ENCODE assay signal across 23 cellular contexts in genomic region chr10:126469692-126470091, GRCh38.
DNase-seq lines count a peak whose midpoint lies in the region; ATAC-seq lines count a peak whose summit lies in the region.
"Had no signal": no experiment of that assay in that cellular context is flagged by ENCODE, and none has a peak within 500 bp of the region (broad histone marks: within the 10 kb centered on the region; RNA-seq: fewer than 3 reads in every experiment).

No MANE protein-coding gene starts in this region.

- H3K9me3 ChIP-seq in T-helper 17 cell (ENCODE audit: control insufficient read depth, low read length, poor library complexity, severe bottlenecking), result no peaks in the 10 kb centered on the region
- H3K9me3 ChIP-seq: A549 had no signal

- ATAC-seq in activated T-cell treated with anti-CD3 and anti-CD28 coated beads, Interleukin-2, amount 50 U/mL, for 72 hours (replicated peaks in 1 of 2), result peak; percentile 9 to 26
- peak; percentile 41 for ATAC-seq in T-helper 17 cell
- no peak for ATAC-seq in natural killer cell treated with Interleukin-12 subunit alpha and Interleukin-12 subunit beta and Interleukin-15 and Interleukin-18, amount 100 ng/mL, for 72 hours
- no peak for ATAC-seq in GM18861 (IDR thresholded peaks at IDR 0.05; ENCODE audit: unreplicated experiment)
- ATAC-seq: A549, GM23338 had no signal

- no peak overlapping the region for H3K27ac Mint-ChIP-seq in activated T-cell treated with anti-CD3 and anti-CD28 coated beads, Interleukin-2, amount 50 U/mL, for 72 hours
- peak overlapping the region; percentile 37 for H3K27ac Mint-ChIP-seq in T-helper 17 cell
- H3K27ac Mint-ChIP-seq in natural killer cell treated with Interleukin-12 subunit alpha and Interleukin-12 subunit beta and Interleukin-15 and Interleukin-18, amount 100 ng/mL, for 72 hours, result peak overlapping the region in 1 of 2 donors; percentile 12
- H3K27ac Mint-ChIP-seq: CD14-positive monocyte, GM23338, H9 had no signal

- H3K4me3 Mint-ChIP-seq in activated T-cell treated with anti-CD3 and anti-CD28 coated beads, Interleukin-2, amount 50 U/mL, for 72 hours, result no peak overlapping the region
- peak overlapping the region; percentile 73 for H3K4me3 Mint-ChIP-seq in T-helper 17 cell
- H3K4me3 Mint-ChIP-seq in natural killer cell treated with Interleukin-12 subunit alpha and Interleukin-12 subunit beta and Interleukin-15 and Interleukin-18, amount 100 ng/mL, for 72 hours, result peak overlapping the region; percentile 48
- H3K4me3 Mint-ChIP-seq: CD14-positive monocyte, GM23338, H9 had no signal

- no peak for DNase-seq in activated T-cell treated with anti-CD3 and anti-CD28 coated beads, Interleukin-2, amount 50 U/mL, for 72 hours
- DNase-seq in activated T-cell treated with anti-CD3 and anti-CD28 coated beads, Interleukin-2, amount 50 U/mL, for 1 hour, result no peak
- no peak for DNase-seq in T-helper 17 cell
- DNase-seq in natural killer cell treated with Interleukin-12 subunit alpha and Interleukin-12 subunit beta and Interleukin-15 and Interleukin-18, amount 100 ng/mL, for 72 hours (ENCODE audit: low spot score), result no peak
- DNase-seq in Ammon's horn (ENCODE audit: low spot score), result no peak
- no peak for DNase-seq in T1000 (lab: John Stamatoyannopoulos, UW)
- DNase-seq: AML-193, COR-L47, H9, KBM-7, MV-4-11, NCI-H1105, NCI-H146, NCI-H1930, NCI-H2107, NCI-H446, NCI-H524 treated with DMSO at 0.1 percent for 48 hours, NCI-H774, SIG-M5 had no signal

- peaks cover 7% of the 10 kb centered on the region for H3K27me3 Mint-ChIP-seq in activated T-cell treated with anti-CD3 and anti-CD28 coated beads, Interleukin-2, amount 50 U/mL, for 72 hours (ENCODE audit: low read depth)
- H3K27me3 Mint-ChIP-seq in T-helper 17 cell, result no peaks in the 10 kb centered on the region
- H3K27me3 Mint-ChIP-seq in natural killer cell treated with Interleukin-12 subunit alpha and Interleukin-12 subunit beta and Interleukin-15 and Interleukin-18, amount 100 ng/mL, for 72 hours, result peaks cover 33 to 35% of the 10 kb centered on the region in 2 donors

- H3K36me3 Mint-ChIP-seq in activated T-cell treated with anti-CD3 and anti-CD28 coated beads, Interleukin-2, amount 50 U/mL, for 72 hours (ENCODE audit: insufficient read depth in 2 of 2), result no peaks in the 10 kb centered on the region
- no peaks in the 10 kb centered on the region for H3K36me3 Mint-ChIP-seq in T-helper 17 cell (ENCODE audit: low read depth)
- H3K36me3 Mint-ChIP-seq in natural killer cell treated with Interleukin-12 subunit alpha and Interleukin-12 subunit beta and Interleukin-15 and Interleukin-18, amount 100 ng/mL, for 72 hours, result no peaks in the 10 kb centered on the region
- H3K36me3 Mint-ChIP-seq: CD14-positive monocyte had no signal

- peaks cover 0 to 1% of the 10 kb centered on the region in 2 donors for H3K9me3 Mint-ChIP-seq in activated T-cell treated with anti-CD3 and anti-CD28 coated beads, Interleukin-2, amount 50 U/mL, for 72 hours
- peaks cover 4% of the 10 kb centered on the region for H3K9me3 Mint-ChIP-seq in natural killer cell treated with Interleukin-12 subunit alpha and Interleukin-12 subunit beta and Interleukin-15 and Interleukin-18, amount 100 ng/mL, for 72 hours
- H3K9me3 Mint-ChIP-seq: GM23338, H9 had no signal

- peaks cover 5% of the 10 kb centered on the region for H3K4me1 Mint-ChIP-seq in activated T-cell treated with anti-CD3 and anti-CD28 coated beads, Interleukin-2, amount 50 U/mL, for 72 hours (ENCODE audit: low read depth)
- H3K4me1 Mint-ChIP-seq in T-helper 17 cell, result peaks cover 7% of the 10 kb centered on the region
- H3K4me1 Mint-ChIP-seq in natural killer cell treated with Interleukin-12 subunit alpha and Interleukin-12 subunit beta and Interleukin-15 and Interleukin-18, amount 100 ng/mL, for 72 hours (ENCODE audit: low read depth in 2 of 2), result peaks cover 24 to 33% of the 10 kb centered on the region in 2 donors
- H3K4me1 Mint-ChIP-seq: CD14-positive monocyte had no signal

Comparison
In these comparisons a context has a peak if more than half of its experiments do, and no peak if none do; other contexts are left out.
1. ATAC-seq: peak in activated T-cell treated with anti-CD3 and anti-CD28 coated beads, Interleukin-2, amount 50 U/mL, for 72 hours (2 of 2) and T-helper 17 cell (single experiment); none in natural killer cell treated with Interleukin-12 subunit alpha and Interleukin-12 subunit beta and Interleukin-15 and Interleukin-18, amount 100 ng/mL, for 72 hours (0 of 2) and GM18861 (single experiment).
2. H3K4me3 Mint-ChIP-seq: peak in T-helper 17 cell (single experiment) and natural killer cell treated with Interleukin-12 subunit alpha and Interleukin-12 subunit beta and Interleukin-15 and Interleukin-18, amount 100 ng/mL, for 72 hours (single experiment); none in activated T-cell treated with anti-CD3 and anti-CD28 coated beads, Interleukin-2, amount 50 U/mL, for 72 hours (0 of 2).